Comparison of ENCODE assay signal across 9 cellular contexts in the genomic region with DNA sequence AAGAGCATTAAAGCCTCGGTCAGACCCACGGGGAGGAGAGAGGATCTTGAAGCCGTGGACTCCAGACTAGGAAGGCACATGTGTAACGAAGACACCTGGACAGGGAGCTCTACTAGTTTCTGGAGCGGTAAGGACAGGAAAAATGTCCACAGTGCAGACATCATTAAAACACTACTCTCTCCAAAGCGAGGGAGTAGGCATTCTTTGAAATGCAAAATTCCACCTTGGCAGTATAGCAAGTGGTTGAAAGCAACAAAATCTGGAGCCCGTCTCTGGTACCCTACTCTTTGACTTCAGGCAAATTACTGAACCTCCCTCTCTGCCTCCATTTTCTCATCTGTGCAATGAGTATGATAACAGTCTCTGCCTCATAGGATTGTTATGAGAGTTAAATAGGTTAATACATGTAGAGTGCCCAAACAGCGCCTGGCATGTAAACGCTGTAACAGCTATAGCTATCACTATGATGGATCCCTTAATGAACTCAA. TPM values are rescaled to one million over a fixed set of nuclear protein-coding genes. Genes with fewer than 3 reads are reported as not detected.
DNase-seq lines count a peak whose midpoint lies in the region; ATAC-seq and TF ChIP-seq lines count a peak whose summit lies in the region.
"Had no signal": no experiment of that assay in that cellular context is flagged by ENCODE, and none has a peak within 500 bp of the region (broad histone marks: within the 10 kb centered on the region; RNA-seq: fewer than 3 reads in every experiment).

No MANE protein-coding gene starts in this region.

- peaks cover 3% of the 10 kb centered on the region for H3K27me3 Mint-ChIP-seq in activated CD8-positive, alpha-beta T cell treated with anti-CD3 and anti-CD28 coated beads for 36 hours

- H3F3A ChIP-seq in GM23248 (ENCODE audit: insufficient read depth) = no peaks in the 10 kb centered on the region

- intact Hi-C loops in activated CD8-positive, alpha-beta T cell treated with anti-CD3 and anti-CD28 coated beads for 36 hours (cut with micrococcal nuclease) = no loop called here

- H3K9me3 ChIP-seq in GM23248 (ENCODE audit: low read depth) = no peaks in the 10 kb centered on the region
- no peaks in the 10 kb centered on the region for H3K9me3 ChIP-seq in skeletal muscle tissue (ENCODE audit: control insufficient read depth in 3 of 3, low read length in 3 of 3)

- H2AFZ ChIP-seq in GM23248 = peak overlapping the region; percentile 77

- H3K4me3 ChIP-seq in GM23248 = peak overlapping the region; percentile 59
- H3K4me3 ChIP-seq in iPS-11a (ENCODE audit: low read depth, low read length) = peak overlapping the region; percentile 60
- peak overlapping the region in 2 of 3 donors; percentile 37 to 43 for H3K4me3 ChIP-seq in skeletal muscle tissue (ENCODE audit: low read length in 3 of 3)

- no peak for DNase-seq in GM23248
- no peak for DNase-seq in activated CD8-positive, alpha-beta T cell treated with anti-CD3 and anti-CD28 coated beads for 36 hours
- DNase-seq in GDM1 (lab: John Stamatoyannopoulos, UW) = no peak
- DNase-seq: SHP77 treated with DMSO at 0.1 percent for 48 hours had no signal

- H3K4me3 Mint-ChIP-seq in activated CD8-positive, alpha-beta T cell treated with anti-CD3 and anti-CD28 coated beads for 36 hours = peak overlapping the region; percentile 74

- WGBS in GM23248 (ENCODE audit: low coverage in 1 of 2, low lambda C conversion rate in 2 of 2, missing lambda C conversion rate in 2 of 2), 2 experiments = 25% methylated on average over 9 of the region's 9 CpGs

- H3K9ac ChIP-seq in GM23248 = no peak overlapping the region
- no peak overlapping the region for H3K9ac ChIP-seq in skeletal muscle tissue (ENCODE audit: low read depth in 1 of 3, low read length in 3 of 3)

- no peaks in the 10 kb centered on the region for H3K9me2 ChIP-seq in GM23248 (ENCODE audit: insufficient read depth)

- no peaks in the 10 kb centered on the region for H3K79me2 ChIP-seq in GM23248 (ENCODE audit: insufficient read depth)

- ATAC-seq in activated CD8-positive, alpha-beta T cell treated with anti-CD3 and anti-CD28 coated beads for 36 hours = no peak
- ATAC-seq in HG03432 (IDR thresholded peaks at IDR 0.05; ENCODE audit: unreplicated experiment) (no peak), GM21528 (IDR thresholded peaks at IDR 0.05; ENCODE audit: low FRiP score, unreplicated experiment) (no peak)

- no peaks in the 10 kb centered on the region for H4K20me1 ChIP-seq in GM23248 (ENCODE audit: insufficient read depth)

- no peak overlapping the region for H3K27ac Mint-ChIP-seq in activated CD8-positive, alpha-beta T cell treated with anti-CD3 and anti-CD28 coated beads for 36 hours

- H3K4me2 ChIP-seq in GM23248 (ENCODE audit: unreplicated experiment) = peak overlapping the region; percentile 72

- no peaks in the 10 kb centered on the region for H3K36me3 Mint-ChIP-seq in activated CD8-positive, alpha-beta T cell treated with anti-CD3 and anti-CD28 coated beads for 36 hours (ENCODE audit: low read depth)

- no peak overlapping the region for H3K27ac ChIP-seq in GM23248
- no peak overlapping the region for H3K27ac ChIP-seq in skeletal muscle tissue (ENCODE audit: low read depth, low read length)

- H3K36me3 ChIP-seq in GM23248 (ENCODE audit: low read depth) = no peaks in the 10 kb centered on the region
- no peaks in the 10 kb centered on the region for H3K36me3 ChIP-seq in skeletal muscle tissue (ENCODE audit: control insufficient read depth in 3 of 3, insufficient read depth in 3 of 3, low read length in 3 of 3)

- POLR2A ChIA-PET in activated CD8-positive, alpha-beta T cell treated with anti-CD3 and anti-CD28 coated beads for 36 hours (lab: Charles Lee) = interaction anchor here (0.6 to 1.3 kb wide), 3 partner anchors 11 to 146 kb away, joined by 3 read pairs; partner anchors contain the start of gene DLK2

- H3K27me3 ChIP-seq in GM23248 (replicated peaks; ENCODE audit: insufficient read depth) (no peaks in the 10 kb centered on the region), skeletal muscle tissue (ENCODE audit: control insufficient read depth in 3 of 3, insufficient read depth in 3 of 3, low read length in 3 of 3) (peaks cover 8 to 35% (median 28%) of the 10 kb centered on the region in 3 donors)

- no peak for TF ChIP-seq CTCF in activated CD8-positive, alpha-beta T cell treated with anti-CD3 and anti-CD28 coated beads for 36 hours (IDR thresholded peaks at IDR 0.05)

- peaks cover 8% of the 10 kb centered on the region for H3K4me1 Mint-ChIP-seq in activated CD8-positive, alpha-beta T cell treated with anti-CD3 and anti-CD28 coated beads for 36 hours (ENCODE audit: low read depth)

- in situ Hi-C loops in GM23248 (cut with MboI) = no loop called here

- no peaks in the 10 kb centered on the region for H3K9me3 Mint-ChIP-seq in activated CD8-positive, alpha-beta T cell treated with anti-CD3 and anti-CD28 coated beads for 36 hours

- CTCF ChIA-PET in activated CD8-positive, alpha-beta T cell treated with anti-CD3 and anti-CD28 coated beads for 36 hours (lab: Charles Lee) = interaction anchor here (0.8 to 3.4 kb wide), 21 partner anchors 9 to 197 kb away, joined by 3 to 25 read pairs (median 6); partner anchors contain the start of gene SLC22A7

- no peaks in the 10 kb centered on the region; the same call in 1 of the 2 replicates for H3K4me1 ChIP-seq in GM23248 (ENCODE audit: insufficient read depth)
- H3K4me1 ChIP-seq in skeletal muscle tissue (ENCODE audit: control insufficient read depth in 3 of 3, insufficient read depth in 3 of 3, low read length in 3 of 3) = peaks cover 11 to 13% (median 12%) of the 10 kb centered on the region in 3 donors

RNA-seq across cellular contexts. Expression of gene CRIP3, which starts 0.4 kb away (rescaled TPM):
- total RNA-seq in GM23248 (2014; rRNA removed; shearing (Covaris generic)) = not detected in 2 replicates
- polyA plus RNA-seq in GM23248 (2016; fragmentation: Nextera tagmentation; extraction: Ambion mirVana) = 0.39 TPM in 1 of 2 replicates, not detected in the other
- total RNA-seq in activated CD8-positive, alpha-beta T cell treated with anti-CD3 and anti-CD28 coated beads for 36 hours = 1 to 10 TPM; 2.2 to 2.4 TPM
- total RNA-seq in skeletal muscle tissue = 2.1 TPM
- total RNA-seq: HT1080 had no signal

RNA-seq across cellular contexts. Expression of gene SLC22A7, which starts 11.0 kb away (rescaled TPM):
- not detected in 2 replicates for total RNA-seq in GM23248 (2014; rRNA removed; shearing (Covaris generic))
- polyA plus RNA-seq in GM23248 (2016; fragmentation: Nextera tagmentation; extraction: Ambion mirVana) = not detected in 2 replicates
- not detected for total RNA-seq in activated CD8-positive, alpha-beta T cell treated with anti-CD3 and anti-CD28 coated beads for 36 hours
- total RNA-seq in skeletal muscle tissue = not detected
- total RNA-seq: HT1080 had no signal
